ENCODE assay signal across 12 cellular contexts in the genomic region with DNA sequence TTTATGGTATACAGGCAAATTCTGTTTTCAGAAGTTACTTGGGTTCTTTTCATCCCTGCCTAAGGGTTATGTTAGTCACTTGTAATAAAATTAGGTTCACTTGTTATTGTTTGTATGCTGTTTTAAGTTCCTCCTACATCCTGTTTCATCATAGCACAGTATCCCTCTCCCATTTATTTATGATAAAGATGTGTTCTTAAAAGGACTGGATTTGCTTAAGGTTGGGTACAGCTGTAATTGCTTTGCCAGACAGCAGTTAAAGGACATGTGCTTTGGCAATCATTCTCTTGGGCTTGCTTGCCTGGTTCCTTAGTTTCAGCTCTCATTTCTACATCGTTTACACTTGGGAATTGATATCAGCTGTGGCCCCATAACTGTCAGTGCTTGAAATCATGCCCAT. TPM values are rescaled to one million over a fixed set of nuclear protein-coding genes. Genes with fewer than 3 reads are reported as not detected.
A peak's percentile ranks its signal among the peaks of the same experiment; 100 is the strongest.
DNase-seq lines count a peak whose midpoint lies in the region; ATAC-seq and TF ChIP-seq lines count a peak whose summit lies in the region.
"Had no signal": no experiment of that assay in that cellular context is flagged by ENCODE, and none has a peak within 500 bp of the region (broad histone marks: within the 10 kb centered on the region; RNA-seq: fewer than 3 reads in every experiment).

No MANE protein-coding gene starts in this region.

- intact Hi-C loops in psoas muscle (cut with DNase I), result no loop called here

- TF ChIP-seq CTCF in psoas muscle (IDR thresholded peaks at IDR 0.05), result no peak

- no peaks in the 10 kb centered on the region for H3K36me3 ChIP-seq in psoas muscle (ENCODE audit: insufficient read depth in 1 of 2, low read depth in 1 of 2)
- H3K36me3 ChIP-seq: right lobe of liver, thoracic aorta had no signal

- WGBS in psoas muscle, 3 donors, result 6 to 14% (median 7%) methylated on average over 1 of the region's 1 CpG

- ATAC-seq in psoas muscle (peak; percentile 65 to 86 (median 79)), GM18502 (IDR thresholded peaks at IDR 0.05; ENCODE audit: poor library complexity, unreplicated experiment) (no peak)

- H3K9me3 ChIP-seq in psoas muscle, result no peaks in the 10 kb centered on the region
- H3K9me3 ChIP-seq: right lobe of liver, thoracic aorta had no signal

- peaks cover 54% of the 10 kb centered on the region for H3K4me1 ChIP-seq in psoas muscle

- DNase-seq in NOMO-1 treated with DMSO at 0.1 percent for 48 hours (lab: John Stamatoyannopoulos, UW; ENCODE audit: unreplicated experiment) (peak; percentile 22), NOMO-1 treated with dmso at 0.1 percent for 144 hours (lab: John Stamatoyannopoulos, UW; ENCODE audit: unreplicated experiment) (no peak), LoVo (ENCODE audit: low spot score) (peak; percentile 14), dedifferentiated amniotic fluid mesenchymal stem cell (ENCODE audit: extremely low spot score) (peak; percentile 19), psoas muscle (no peak), NCI-H187 (lab: John Stamatoyannopoulos, UW) (no peak)
- DNase-seq in activated CD4-positive, alpha-beta T cell treated with anti-CD3 and anti-CD28 coated beads for 4 hours, result no peak
- DNase-seq: amygdala, right lobe of liver, T-helper 2 cell had no signal

- peak overlapping the region; percentile 26 for H3K4me3 ChIP-seq in psoas muscle
- H3K4me3 ChIP-seq: right lobe of liver, thoracic aorta had no signal

- H3K27me3 ChIP-seq in psoas muscle (ENCODE audit: insufficient read depth in 3 of 3, low read length in 2 of 3), result no peaks in the 10 kb centered on the region
- H3K27me3 ChIP-seq: right lobe of liver had no signal

- H3K27ac ChIP-seq in psoas muscle, result peak overlapping the region; percentile 56
- H3K27ac ChIP-seq: right lobe of liver, thoracic aorta had no signal

RNA-seq across cellular contexts. Expression of gene ATP2C1, which starts 11.7 kb away (rescaled TPM):
- total RNA-seq in psoas muscle, result 10 to 100 TPM; 28.7 to 36.2 (median 31.5) TPM
- polyA plus RNA-seq in psoas muscle, result 10 to 100 TPM; 20.5 to 46.2 (median 27.8) TPM

Comparison
In these comparisons a context has a peak if more than half of its experiments do, and no peak if none do; other contexts are left out.
1. DNase-seq: peak in NOMO-1 treated with DMSO at 0.1 percent for 48 hours (single experiment), LoVo (single experiment) and dedifferentiated amniotic fluid mesenchymal stem cell (single experiment); none in NOMO-1 treated with dmso at 0.1 percent for 144 hours (single experiment), psoas muscle (0 of 2), activated CD4-positive, alpha-beta T cell treated with anti-CD3 and anti-CD28 coated beads for 4 hours (0 of 2) and NCI-H187 (0 of 2).